1 cellular context compared by ENCODE assay signal in the genomic region with DNA sequence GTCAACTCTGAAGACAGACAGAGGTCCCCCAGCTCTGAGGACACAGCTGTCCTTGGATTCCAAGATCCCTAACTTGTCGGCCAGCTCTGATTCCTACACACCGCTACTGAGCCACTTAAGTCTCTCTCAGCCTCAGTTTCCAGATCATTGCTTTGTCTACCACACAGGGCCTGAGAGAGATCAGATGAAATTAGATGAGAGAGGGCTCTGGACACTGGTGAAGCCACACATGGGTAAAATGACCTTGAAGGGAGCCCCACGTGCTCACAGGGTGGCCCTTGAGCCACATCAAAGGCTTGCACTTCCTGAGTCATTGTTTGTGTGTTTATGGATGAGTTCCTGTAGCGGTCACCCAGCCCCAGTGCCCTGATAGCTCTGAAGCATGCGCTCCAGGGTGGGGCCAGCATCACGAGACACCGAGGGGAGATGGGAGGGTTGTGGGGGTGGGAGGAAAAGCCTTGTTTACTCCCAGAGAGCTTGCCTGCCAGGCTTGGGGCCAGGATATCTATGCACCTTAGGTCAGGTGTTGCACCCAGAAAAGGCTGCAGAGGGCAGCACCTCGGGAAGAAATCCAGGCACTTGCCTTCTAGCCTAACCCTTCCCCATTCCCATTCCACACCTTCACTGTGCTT.
TF ChIP-seq lines count a peak whose summit lies in the region.

No MANE protein-coding gene starts in this region.

TF ChIP-seq in HepG2, 621 proteins besides CTCF, POLR2A, EP300 and RAD21 (continued from another document and continues in another):
- TF ChIP-seq THAP9 (CRISPR knock-in tag; IDR thresholded peaks at IDR 0.05; ENCODE audit: borderline replicate concordance): peak; percentile 88; the same call in 1 of the 2 replicates
- no peak for TF ChIP-seq ZIK1 (CRISPR knock-in tag; IDR thresholded peaks at IDR 0.05; ENCODE audit: borderline replicate concordance, low read depth)
- no peak for TF ChIP-seq REL (CRISPR knock-in tag; conservative IDR thresholded peaks at IDR 0.05)
- TF ChIP-seq PTBP1 (IDR thresholded peaks at IDR 0.05; ENCODE audit: low read depth, low read length, poor library complexity, severe bottlenecking): no peak
- peak; percentile 98 for TF ChIP-seq NFKBIZ (CRISPR knock-in tag; IDR thresholded peaks at IDR 0.05)
- TF ChIP-seq HES4 (CRISPR knock-in tag; IDR thresholded peaks at IDR 0.05; ENCODE audit: borderline replicate concordance): no peak
- peak; percentile 95 for TF ChIP-seq HNF1B (CRISPR knock-in tag; IDR thresholded peaks at IDR 0.05)
- peak; percentile 56; the same call in 1 of the 2 replicates for TF ChIP-seq ZNF678 (CRISPR knock-in tag; IDR thresholded peaks at IDR 0.05)
- no peak for TF ChIP-seq KMT2A (CRISPR knock-in tag; IDR thresholded peaks at IDR 0.05)
- peak; percentile 63; the same call in 1 of the 2 replicates for TF ChIP-seq ZNF33B (CRISPR knock-in tag; IDR thresholded peaks at IDR 0.05)
- TF ChIP-seq KLF12 (CRISPR knock-in tag; IDR thresholded peaks at IDR 0.05; ENCODE audit: borderline replicate concordance): no peak
- TF ChIP-seq ZNF850 (CRISPR knock-in tag; conservative IDR thresholded peaks at IDR 0.05): no peak
- TF ChIP-seq SKI (IDR thresholded peaks at IDR 0.05; ENCODE audit: partially characterized antibody): peak; percentile 83
- no peak for TF ChIP-seq TOE1 (CRISPR knock-in tag; IDR thresholded peaks at IDR 0.05)
- TF ChIP-seq HDAC2 (CRISPR knock-in tag; IDR thresholded peaks at IDR 0.05): peak; percentile 96
- peak; percentile 99 for TF ChIP-seq TARDBP (CRISPR knock-in tag; IDR thresholded peaks at IDR 0.05)
- no peak for TF ChIP-seq POLR2AphosphoS2 (IDR thresholded peaks at IDR 0.05; ENCODE audit: low read depth, low read length)
- peak; percentile 99 for TF ChIP-seq ZNF615 (CRISPR knock-in tag; IDR thresholded peaks at IDR 0.05; ENCODE audit: borderline replicate concordance)
- 0 out of 2 replicates have a peak, but pooled peaks have one; percentile 76 for TF ChIP-seq HBP1 (CRISPR knock-in tag; IDR thresholded peaks at IDR 0.05; ENCODE audit: low read depth)
- TF ChIP-seq ZKSCAN5 (CRISPR knock-in tag; IDR thresholded peaks at IDR 0.05): 0 out of 2 replicates have a peak, but pooled peaks have one; percentile 30
- TF ChIP-seq ZNF644 (CRISPR knock-in tag; IDR thresholded peaks at IDR 0.05; ENCODE audit: low read depth): peak; percentile 91
- TF ChIP-seq ZNF329 (CRISPR knock-in tag; IDR thresholded peaks at IDR 0.05; ENCODE audit: low read depth): 0 out of 2 replicates have a peak, but pooled peaks have one; percentile 20
- TF ChIP-seq DBP (CRISPR knock-in tag; IDR thresholded peaks at IDR 0.05; ENCODE audit: not compliant biosample characterization): no peak
- no peak for TF ChIP-seq AGO2 (optimal IDR thresholded peaks at IDR 0.05; ENCODE audit: low read depth, low read length)
- peak; percentile 90; the same call in 1 of the 2 replicates for TF ChIP-seq NFKB2 (CRISPR knock-in tag; IDR thresholded peaks at IDR 0.05; ENCODE audit: borderline replicate concordance)
- TF ChIP-seq SP140L (CRISPR knock-in tag; IDR thresholded peaks at IDR 0.05; ENCODE audit: borderline replicate concordance): no peak
- TF ChIP-seq PAWR (CRISPR knock-in tag; IDR thresholded peaks at IDR 0.05; ENCODE audit: borderline replicate concordance): no peak
- TF ChIP-seq ZNF556 (CRISPR knock-in tag; IDR thresholded peaks at IDR 0.05; ENCODE audit: borderline replicate concordance): peak; percentile 90
- peak; percentile 40; the same call in 1 of the 2 replicates for TF ChIP-seq SPEN (CRISPR knock-in tag; IDR thresholded peaks at IDR 0.05; ENCODE audit: low read depth)
- TF ChIP-seq ZNF232 (CRISPR knock-in tag; IDR thresholded peaks at IDR 0.05; ENCODE audit: borderline replicate concordance): peak; percentile 85; the same call in 1 of the 2 replicates
- TF ChIP-seq ZNF558 (CRISPR knock-in tag; IDR thresholded peaks at IDR 0.05; ENCODE audit: borderline replicate concordance): no peak
- peak; percentile 80; the same call in 1 of the 2 replicates for TF ChIP-seq MAF1 (CRISPR knock-in tag; IDR thresholded peaks at IDR 0.05; ENCODE audit: borderline replicate concordance)
- no peak for TF ChIP-seq ZHX1 (CRISPR knock-in tag; IDR thresholded peaks at IDR 0.05; ENCODE audit: low read depth)
- TF ChIP-seq MTA1 (CRISPR knock-in tag; IDR thresholded peaks at IDR 0.05; ENCODE audit: borderline replicate concordance): peak; percentile 96
- no peak for TF ChIP-seq YY1 (IDR thresholded peaks at IDR 0.05; ENCODE audit: insufficient read depth, insufficient replicate concordance, low read depth, low read length)
- TF ChIP-seq ZNF891 (CRISPR knock-in tag; IDR thresholded peaks at IDR 0.05): peak; percentile 89; the same call in 1 of the 2 replicates
- TF ChIP-seq CREB1 (IDR thresholded peaks at IDR 0.05): peak; percentile 64
- peak; percentile 71 for TF ChIP-seq CREB1 (CRISPR knock-in tag; IDR thresholded peaks at IDR 0.05)
- TF ChIP-seq, protein P1, sequence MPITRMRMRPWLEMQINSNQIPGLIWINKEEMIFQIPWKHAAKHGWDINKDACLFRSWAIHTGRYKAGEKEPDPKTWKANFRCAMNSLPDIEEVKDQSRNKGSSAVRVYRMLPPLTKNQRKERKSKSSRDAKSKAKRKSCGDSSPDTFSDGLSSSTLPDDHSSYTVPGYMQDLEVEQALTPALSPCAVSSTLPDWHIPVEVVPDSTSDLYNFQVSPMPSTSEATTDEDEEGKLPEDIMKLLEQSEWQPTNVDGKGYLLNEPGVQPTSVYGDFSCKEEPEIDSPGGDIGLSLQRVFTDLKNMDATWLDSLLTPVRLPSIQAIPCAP (CRISPR knock-in tag; IDR thresholded peaks at IDR 0.05; ENCODE audit: low read depth): 0 out of 2 replicates have a peak, but pooled peaks have one; percentile 65
- peak; percentile 38; the same call in 1 of the 2 replicates for TF ChIP-seq PHF8 (CRISPR knock-in tag; IDR thresholded peaks at IDR 0.05)
- peak; percentile 64; the same call in 1 of the 2 replicates for TF ChIP-seq ZNF724P (CRISPR knock-in tag; IDR thresholded peaks at IDR 0.05; ENCODE audit: borderline replicate concordance)
- no peak for TF ChIP-seq CHCHD3 (CRISPR knock-in tag; IDR thresholded peaks at IDR 0.05)
- TF ChIP-seq, protein P2, sequence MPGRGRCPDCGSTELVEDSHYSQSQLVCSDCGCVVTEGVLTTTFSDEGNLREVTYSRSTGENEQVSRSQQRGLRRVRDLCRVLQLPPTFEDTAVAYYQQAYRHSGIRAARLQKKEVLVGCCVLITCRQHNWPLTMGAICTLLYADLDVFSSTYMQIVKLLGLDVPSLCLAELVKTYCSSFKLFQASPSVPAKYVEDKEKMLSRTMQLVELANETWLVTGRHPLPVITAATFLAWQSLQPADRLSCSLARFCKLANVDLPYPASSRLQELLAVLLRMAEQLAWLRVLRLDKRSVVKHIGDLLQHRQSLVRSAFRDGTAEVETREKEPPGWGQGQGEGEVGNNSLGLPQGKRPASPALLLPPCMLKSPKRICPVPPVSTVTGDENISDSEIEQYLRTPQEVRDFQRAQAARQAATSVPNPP (CRISPR knock-in tag; IDR thresholded peaks at IDR 0.05): peak; percentile 77; the same call in 1 of the 2 replicates
- peak; percentile 95 for TF ChIP-seq HDAC1 (CRISPR knock-in tag; IDR thresholded peaks at IDR 0.05)
- TF ChIP-seq FIP1L1 (IDR thresholded peaks at IDR 0.05; ENCODE audit: borderline replicate concordance, insufficient read depth, low read depth, low read length): 0 out of 2 replicates have a peak, but pooled peaks have one; percentile 26
- TF ChIP-seq, protein P3, sequence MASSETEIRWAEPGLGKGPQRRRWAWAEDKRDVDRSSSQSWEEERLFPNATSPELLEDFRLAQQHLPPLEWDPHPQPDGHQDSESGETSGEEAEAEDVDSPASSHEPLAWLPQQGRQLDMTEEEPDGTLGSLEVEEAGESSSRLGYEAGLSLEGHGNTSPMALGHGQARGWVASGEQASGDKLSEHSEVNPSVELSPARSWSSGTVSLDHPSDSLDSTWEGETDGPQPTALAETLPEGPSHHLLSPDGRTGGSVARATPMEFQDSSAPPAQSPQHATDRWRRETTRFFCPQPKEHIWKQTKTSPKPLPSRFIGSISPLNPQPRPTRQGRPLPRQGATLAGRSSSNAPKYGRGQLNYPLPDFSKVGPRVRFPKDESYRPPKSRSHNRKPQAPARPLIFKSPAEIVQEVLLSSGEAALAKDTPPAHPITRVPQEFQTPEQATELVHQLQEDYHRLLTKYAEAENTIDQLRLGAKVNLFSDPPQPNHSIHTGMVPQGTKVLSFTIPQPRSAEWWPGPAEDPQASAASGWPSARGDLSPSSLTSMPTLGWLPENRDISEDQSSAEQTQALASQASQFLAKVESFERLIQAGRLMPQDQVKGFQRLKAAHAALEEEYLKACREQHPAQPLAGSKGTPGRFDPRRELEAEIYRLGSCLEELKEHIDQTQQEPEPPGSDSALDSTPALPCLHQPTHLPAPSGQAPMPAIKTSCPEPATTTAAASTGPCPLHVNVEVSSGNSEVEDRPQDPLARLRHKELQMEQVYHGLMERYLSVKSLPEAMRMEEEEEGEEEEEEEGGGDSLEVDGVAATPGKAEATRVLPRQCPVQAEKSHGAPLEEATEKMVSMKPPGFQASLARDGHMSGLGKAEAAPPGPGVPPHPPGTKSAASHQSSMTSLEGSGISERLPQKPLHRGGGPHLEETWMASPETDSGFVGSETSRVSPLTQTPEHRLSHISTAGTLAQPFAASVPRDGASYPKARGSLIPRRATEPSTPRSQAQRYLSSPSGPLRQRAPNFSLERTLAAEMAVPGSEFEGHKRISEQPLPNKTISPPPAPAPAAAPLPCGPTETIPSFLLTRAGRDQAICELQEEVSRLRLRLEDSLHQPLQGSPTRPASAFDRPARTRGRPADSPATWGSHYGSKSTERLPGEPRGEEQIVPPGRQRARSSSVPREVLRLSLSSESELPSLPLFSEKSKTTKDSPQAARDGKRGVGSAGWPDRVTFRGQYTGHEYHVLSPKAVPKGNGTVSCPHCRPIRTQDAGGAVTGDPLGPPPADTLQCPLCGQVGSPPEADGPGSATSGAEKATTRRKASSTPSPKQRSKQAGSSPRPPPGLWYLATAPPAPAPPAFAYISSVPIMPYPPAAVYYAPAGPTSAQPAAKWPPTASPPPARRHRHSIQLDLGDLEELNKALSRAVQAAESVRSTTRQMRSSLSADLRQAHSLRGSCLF (CRISPR knock-in tag; IDR thresholded peaks at IDR 0.05; ENCODE audit: borderline replicate concordance): no peak; the same call in 1 of the 2 replicates
